ENCODE assay signal across 1 cellular context in genomic region chr14:58427289-58428010, GRCh38.
TF ChIP-seq lines count a peak whose summit lies in the region.

Gene KIAA0586, plus strand, starts transcription at chr14:58427719. Its CDS starts 546 bp downstream, at chr14:58428265.
Gene TIMM9, minus strand, starts transcription at chr14:58427531. Its CDS starts 15,586 bp downstream, at chr14:58411945.

TF ChIP-seq in K562, 482 proteins besides CTCF, POLR2A, EP300 and RAD21 (continued from another document and continues in another):
- TF ChIP-seq ZBTB33 (CRISPR knock-in tag; IDR thresholded peaks at IDR 0.05) = 0 out of 2 replicates have a peak, but pooled peaks have one; percentile 13
- peak in 1 of 2 experiments; percentile 74; a peak in 1 of 3 replicates for TF ChIP-seq CBX3 (IDR thresholded peaks at IDR 0.05; ENCODE audit: borderline replicate concordance in 1 of 2, low read length in 2 of 2)
- TF ChIP-seq TOE1 (IDR thresholded peaks at IDR 0.05; ENCODE audit: borderline replicate concordance) = peak; percentile 91
- TF ChIP-seq TOE1 (CRISPR knock-in tag; IDR thresholded peaks at IDR 0.05; ENCODE audit: borderline replicate concordance, low read depth) = no peak
- no peak for TF ChIP-seq MCM5 (IDR thresholded peaks at IDR 0.05; ENCODE audit: low read depth)
- TF ChIP-seq SOX6 (IDR thresholded peaks at IDR 0.05) = peak; percentile 73; the same call in 1 of the 2 replicates
- TF ChIP-seq EP400 (IDR thresholded peaks at IDR 0.05) = peak; percentile 97
- peak; percentile 77 for TF ChIP-seq GTF2F1 (IDR thresholded peaks at IDR 0.05; ENCODE audit: low read depth, low read length)
- 0 out of 2 replicates have a peak, but pooled peaks have one; percentile 7 for TF ChIP-seq ZBTB12 (CRISPR knock-in tag; IDR thresholded peaks at IDR 0.05)
- peak in 1 of 2 experiments; percentile 18; a peak in 1 of 4 replicates for TF ChIP-seq ZNF639 (CRISPR knock-in tag; conservative IDR thresholded peaks at IDR 0.05 in 1 of 2, IDR thresholded peaks at IDR 0.05 in 1 of 2)
- peak; percentile 67 for TF ChIP-seq TAF9B (IDR thresholded peaks at IDR 0.05; ENCODE audit: partially characterized antibody)
- no peak for TF ChIP-seq ATF1 (CRISPR knock-in tag; IDR thresholded peaks at IDR 0.05)
- TF ChIP-seq ATF1 (tag; IDR thresholded peaks at IDR 0.05) = peak; percentile 88
- no peak for TF ChIP-seq ZNF551 (CRISPR knock-in tag; IDR thresholded peaks at IDR 0.05)
- TF ChIP-seq ZBTB11 (CRISPR knock-in tag; IDR thresholded peaks at IDR 0.05) = peak; percentile 95 to 99 (median 98)
- no peak for TF ChIP-seq NR2C2 (CRISPR knock-in tag; IDR thresholded peaks at IDR 0.05)
- TF ChIP-seq NR2C2 (tag; IDR thresholded peaks at IDR 0.05) = peak; percentile 63; the same call in 1 of the 2 replicates
- peak; percentile 23; the same call in 1 of the 2 replicates for TF ChIP-seq VEZF1 (CRISPR knock-in tag; IDR thresholded peaks at IDR 0.05)
- TF ChIP-seq FOXA3 (CRISPR knock-in tag; conservative IDR thresholded peaks at IDR 0.05 in 1 of 2, IDR thresholded peaks at IDR 0.05 in 1 of 2) = peak in 1 of 2 experiments; percentile 71; a peak in 1 of 4 replicates
- TF ChIP-seq ZFX (CRISPR knock-in tag; IDR thresholded peaks at IDR 0.05) = 0 out of 2 replicates have a peak, but pooled peaks have one; percentile 3
- TF ChIP-seq MGA (IDR thresholded peaks at IDR 0.05) = peak; percentile 9; the same call in 1 of the 2 replicates
- no peak for TF ChIP-seq HINFP (tag; conservative IDR thresholded peaks at IDR 0.05; ENCODE audit: low read depth)
- TF ChIP-seq RBM34 (IDR thresholded peaks at IDR 0.05; ENCODE audit: borderline replicate concordance, insufficient read depth, low read length) = no peak
- no peak for TF ChIP-seq ZNF449 (CRISPR knock-in tag; IDR thresholded peaks at IDR 0.05)
- 0 out of 2 replicates have a peak, but pooled peaks have one; percentile 4 for TF ChIP-seq ZNF175 (CRISPR knock-in tag; IDR thresholded peaks at IDR 0.05; ENCODE audit: low read depth)
- TF ChIP-seq ZNF589 (CRISPR knock-in tag; IDR thresholded peaks at IDR 0.05; ENCODE audit: low read depth) = 0 out of 2 replicates have a peak, but pooled peaks have one; percentile 55
- no peak for TF ChIP-seq NR3C1 (CRISPR knock-in tag; IDR thresholded peaks at IDR 0.05)
- no peak for TF ChIP-seq ZNF12 (CRISPR knock-in tag; IDR thresholded peaks at IDR 0.05)
- peak in 1 of 2 experiments; percentile 31; a peak in 2 of 4 replicates for TF ChIP-seq TBL1XR1 (IDR thresholded peaks at IDR 0.05; ENCODE audit: low read length in 2 of 2)
- no peak for TF ChIP-seq DMBX1 (CRISPR knock-in tag; IDR thresholded peaks at IDR 0.05; ENCODE audit: borderline replicate concordance)
- TF ChIP-seq TBP (optimal IDR thresholded peaks at IDR 0.05; ENCODE audit: low read depth, low read length) = peak; percentile 83
